In the genomic region with DNA sequence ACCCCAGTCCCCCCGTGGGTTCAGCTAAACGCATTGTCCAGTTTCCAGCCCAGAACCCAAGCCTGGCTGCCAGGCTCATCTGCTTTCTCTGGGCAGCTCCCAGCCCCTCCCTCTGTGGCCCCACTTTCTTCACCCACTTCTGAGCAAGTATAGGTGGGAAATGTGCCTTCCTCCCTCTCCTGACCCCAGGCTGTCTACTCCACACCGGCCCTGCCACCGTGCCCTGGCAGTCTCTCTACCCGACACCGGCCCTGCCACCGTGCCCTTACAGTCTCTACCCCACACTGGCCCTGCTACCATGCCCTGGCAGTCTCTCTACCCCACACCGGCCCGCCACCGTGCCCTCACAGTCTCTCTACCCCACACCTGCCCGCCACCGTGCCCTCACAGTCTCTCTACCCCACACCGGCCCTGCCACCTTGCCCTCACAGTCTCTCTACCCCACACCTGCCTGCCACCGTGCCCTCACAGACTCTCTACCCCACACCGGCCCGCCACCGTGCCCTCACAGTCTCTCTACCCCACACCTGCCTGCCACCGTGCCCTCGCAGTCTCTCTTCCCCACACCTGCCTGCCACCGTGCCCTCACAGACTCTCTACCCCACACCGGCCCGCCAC, we compare ENCODE assay signal across 22 cellular contexts.
"Had no signal": no experiment of that assay in that cellular context is flagged by ENCODE, and none has a peak within 500 bp of the region (broad histone marks: within the 10 kb centered on the region; RNA-seq: fewer than 3 reads in every experiment).

No MANE protein-coding gene starts in this region.

- H3K9me3 Mint-ChIP-seq: naive thymus-derived CD4-positive, alpha-beta T cell had no signal

- H3K27me3 ChIP-seq: neutrophil, spleen, stomach, transverse colon had no signal

- H3K4me1 Mint-ChIP-seq: stimulated activated memory B cell treated with anti-CD40 and anti-IgM and Interleukin-4, amounts not matched to agents 10 μg/mL and 1 μg/mL and 100 μg/mL, for 72 hours had no signal

- H3K27me3 Mint-ChIP-seq: stimulated activated memory B cell treated with anti-CD40 and anti-IgM and Interleukin-4, amounts not matched to agents 10 μg/mL and 1 μg/mL and 100 μg/mL, for 72 hours had no signal

- H3K36me3 Mint-ChIP-seq: stimulated activated memory B cell treated with anti-CD40 and anti-IgM and Interleukin-4, amounts not matched to agents 10 μg/mL and 1 μg/mL and 100 μg/mL, for 72 hours had no signal

- H3K36me3 ChIP-seq: gastroesophageal sphincter, neutrophil, stomach, thoracic aorta, transverse colon had no signal

- H3K4me1 ChIP-seq: gastroesophageal sphincter, stomach, transverse colon had no signal

- H3K27ac ChIP-seq: epithelial cell of prostate, esophagus muscularis mucosa, gastroesophageal sphincter, neutrophil, stomach, thoracic aorta, transverse colon had no signal

- H3K4me3 Mint-ChIP-seq: naive thymus-derived CD4-positive, alpha-beta T cell; stimulated activated memory B cell treated with anti-CD40 and anti-IgM and Interleukin-4, amounts not matched to agents 10 μg/mL and 1 μg/mL and 100 μg/mL, for 72 hours had no signal

- H3K4me3 ChIP-seq: esophagus muscularis mucosa, gastroesophageal sphincter, lung, spleen, stomach, thoracic aorta, transverse colon had no signal

- H3K9me3 ChIP-seq: esophagus muscularis mucosa, gastroesophageal sphincter, neutrophil, stomach, thoracic aorta, transverse colon had no signal

- ATAC-seq: gastroesophageal sphincter; left colon; left ventricle myocardium superior; naive thymus-derived CD4-positive, alpha-beta T cell; sciatic nerve had no signal

- DNase-seq: effector memory CD4-positive, alpha-beta T cell; foreskin fibroblast; glutamatergic neuron; left colon; left ventricle myocardium superior; mesenchymal stem cell; naive thymus-derived CD4-positive, alpha-beta T cell; spleen; stimulated activated CD4-positive, alpha-beta T cell treated with anti-CD3 and anti-CD28 coated beads, Interleukin-15, amount 100 ng/mL, for 24 hours; stimulated activated CD4-positive, alpha-beta T cell treated with anti-CD3 and anti-CD28 coated beads, Interleukin-1b, Interleukin-23, amount 100 ng/mL, for 48 hours; stimulated activated CD4-positive, alpha-beta T cell treated with anti-CD3 and anti-CD28 coated beads, Interleukin-4, amount 100 ng/mL, for 24 hours; stomach; substantia nigra; transverse colon had no signal

- H3K27ac Mint-ChIP-seq: stimulated activated memory B cell treated with anti-CD40 and anti-IgM and Interleukin-4, amounts not matched to agents 10 μg/mL and 1 μg/mL and 100 μg/mL, for 72 hours had no signal
